ENCODE assay signal across 10 cellular contexts in genomic region chr3:124772081-124772831, GRCh38. TPM values are rescaled to one million over a fixed set of nuclear protein-coding genes. Genes with fewer than 3 reads are reported as not detected.
A peak's percentile ranks its signal among the peaks of the same experiment; 100 is the strongest.
DNase-seq lines count a peak whose midpoint lies in the region; ATAC-seq, FAIRE-seq and TF ChIP-seq lines count a peak whose summit lies in the region.
"Had no signal": no experiment of that assay in that cellular context is flagged by ENCODE, and none has a peak within 500 bp of the region (broad histone marks: within the 10 kb centered on the region; RNA-seq: fewer than 3 reads in every experiment).

No MANE protein-coding gene starts in this region.

- H3K4me3 ChIP-seq in BLaER1 (no peak overlapping the region), endothelial cell of umbilical vein (replicated peaks in 1 of 3; ENCODE audit: insufficient read depth in 1 of 3, low read depth in 1 of 3, low read length in 3 of 3) (no peak overlapping the region)
- H3K4me3 ChIP-seq in CD4-positive, alpha-beta memory T cell (ENCODE audit: low read length in 2 of 2): no peak overlapping the region
- H3K4me3 ChIP-seq in CD8-positive, alpha-beta memory T cell (ENCODE audit: low read length): no peak overlapping the region

- H3K36me3 ChIP-seq in BLaER1: no peaks in the 10 kb centered on the region
- peaks cover 0 to 2% of the 10 kb centered on the region in 2 experiments for H3K36me3 ChIP-seq in endothelial cell of umbilical vein (ENCODE audit: control insufficient read depth in 2 of 2, extremely low read depth in 1 of 2, insufficient read depth in 2 of 2, low read length in 2 of 2)
- no peaks in the 10 kb centered on the region for H3K36me3 ChIP-seq in CD4-positive, alpha-beta memory T cell (ENCODE audit: insufficient read depth, low read length)
- H3K36me3 ChIP-seq in CD8-positive, alpha-beta memory T cell (ENCODE audit: insufficient read depth, low read length): no peaks in the 10 kb centered on the region

- H2AFZ ChIP-seq in endothelial cell of umbilical vein (ENCODE audit: low read depth, low read length): no peak overlapping the region

- dilution Hi-C loops in endothelial cell of umbilical vein (cut with MboI; ENCODE audit: extremely low pct_ligation_motif_present, low sequenced_read_pairs): loop anchor here (25.0 kb wide), 1 partner anchor 115 kb away; the partner anchor contains the start of gene ITGB5

- FAIRE-seq in endothelial cell of umbilical vein (lab: Jason Lieb, UNC): peak; percentile 100

- H3K4me2 ChIP-seq in BLaER1 (peak overlapping the region; percentile 30), endothelial cell of umbilical vein (ENCODE audit: insufficient read depth, low read length) (peak overlapping the region; percentile 39)

- H3K27ac Mint-ChIP-seq in nephron (peak overlapping the region; percentile 69 to 91 (median 83)), progenitor cell of endocrine pancreas (no peak overlapping the region)
- H3K27ac Mint-ChIP-seq in CD4-positive, alpha-beta memory T cell: no peak overlapping the region
- H3K27ac Mint-ChIP-seq in CD8-positive, alpha-beta memory T cell: peak overlapping the region in 1 of 8 donors; percentile 6
- H3K27ac Mint-ChIP-seq: IgD-negative memory B cell had no signal

- BruUV-seq in endothelial cell of umbilical vein (replicated peaks; lab: Mats Ljungman, UMichigan): no TSS peak

- no peaks in the 10 kb centered on the region for H3K79me2 ChIP-seq in endothelial cell of umbilical vein (ENCODE audit: control insufficient read depth, insufficient read depth, low read length)

- ATAC-seq in HG02642 (IDR thresholded peaks at IDR 0.05; ENCODE audit: poor library complexity, unreplicated experiment): no peak

- H3K27ac ChIP-seq in BLaER1 (no peak overlapping the region), endothelial cell of umbilical vein (ENCODE audit: insufficient read depth, low read depth, low read length) (peak overlapping the region; percentile 70)
- no peak overlapping the region for H3K27ac ChIP-seq in CD4-positive, alpha-beta memory T cell (ENCODE audit: low read depth, low read length)
- no peak overlapping the region for H3K27ac ChIP-seq in CD8-positive, alpha-beta memory T cell (ENCODE audit: low read depth, low read length)

- H3K27me3 Mint-ChIP-seq in nephron (ENCODE audit: low read depth) (no peaks in the 10 kb centered on the region), progenitor cell of endocrine pancreas (no peaks in the 10 kb centered on the region)
- H3K27me3 Mint-ChIP-seq in CD4-positive, alpha-beta memory T cell: peaks cover 6 to 15% of the 10 kb centered on the region in 2 donors
- peaks cover 13 to 47% of the 10 kb centered on the region in 2 donors for H3K27me3 Mint-ChIP-seq in CD8-positive, alpha-beta memory T cell

- H4K20me1 ChIP-seq in BLaER1 (no peaks in the 10 kb centered on the region), endothelial cell of umbilical vein (replicated peaks; ENCODE audit: control insufficient read depth, extremely low read depth, insufficient read depth, low read length) (no peaks in the 10 kb centered on the region)

- no peak overlapping the region for H3K9ac ChIP-seq in BLaER1
- H3K9ac ChIP-seq in endothelial cell of umbilical vein (replicated peaks; ENCODE audit: extremely low read depth, insufficient read depth, low read length): peak overlapping the region; percentile 48

- H3K9me3 ChIP-seq in BLaER1 (no peaks in the 10 kb centered on the region), endothelial cell of umbilical vein (replicated peaks; ENCODE audit: control insufficient read depth, insufficient read depth, low read length) (no peaks in the 10 kb centered on the region)
- no peaks in the 10 kb centered on the region for H3K9me3 ChIP-seq in CD4-positive, alpha-beta memory T cell (ENCODE audit: control insufficient read depth in 1 of 2, low read length in 2 of 2)
- no peaks in the 10 kb centered on the region for H3K9me3 ChIP-seq in CD8-positive, alpha-beta memory T cell (ENCODE audit: low read length)

- H3K9me3 Mint-ChIP-seq in nephron (no peaks in the 10 kb centered on the region), progenitor cell of endocrine pancreas (ENCODE audit: low read depth) (no peaks in the 10 kb centered on the region)
- H3K9me3 Mint-ChIP-seq in CD4-positive, alpha-beta memory T cell: no peaks in the 10 kb centered on the region
- H3K9me3 Mint-ChIP-seq in CD8-positive, alpha-beta memory T cell: no peaks in the 10 kb centered on the region

- intact Hi-C loops in endothelial cell of umbilical vein (cut with micrococcal nuclease): loop anchor here (1.0 to 10.0 kb wide), 5 partner anchors 63 to 283 kb away; partner anchors contain the start of genes HEG1 and ITGB5
- intact Hi-C loops in CD4-positive, alpha-beta memory T cell (cut with micrococcal nuclease): no loop called here

- peak; percentile 81 for TF ChIP-seq POLR2A in endothelial cell of umbilical vein (IDR thresholded peaks at IDR 0.05; ENCODE audit: low read depth, low read length)

- peaks cover 31% of the 10 kb centered on the region for H3K27me3 ChIP-seq in BLaER1
- H3K27me3 ChIP-seq in endothelial cell of umbilical vein (ENCODE audit: control insufficient read depth in 2 of 2, insufficient read depth in 2 of 2, low read length in 2 of 2): no peaks in the 10 kb centered on the region
- peaks cover 4% of the 10 kb centered on the region for H3K27me3 ChIP-seq in CD4-positive, alpha-beta memory T cell (ENCODE audit: insufficient read depth, low read length)
- no peaks in the 10 kb centered on the region for H3K27me3 ChIP-seq in CD8-positive, alpha-beta memory T cell (ENCODE audit: insufficient read depth, low read length, poor library complexity, severe bottlenecking)

- H3K4me3 Mint-ChIP-seq in nephron (peak overlapping the region; percentile 6 to 62 (median 47)), progenitor cell of endocrine pancreas (ENCODE audit: low read depth) (no peak overlapping the region)
- H3K4me3 Mint-ChIP-seq in CD4-positive, alpha-beta memory T cell: no peak overlapping the region
- no peak overlapping the region for H3K4me3 Mint-ChIP-seq in CD8-positive, alpha-beta memory T cell
- H3K4me3 Mint-ChIP-seq: IgD-negative memory B cell had no signal

- no peaks in the 10 kb centered on the region for H3K36me3 Mint-ChIP-seq in nephron (ENCODE audit: low read depth)
- H3K36me3 Mint-ChIP-seq in progenitor cell of endocrine pancreas (ENCODE audit: insufficient read depth): peaks cover 11% of the 10 kb centered on the region
- H3K36me3 Mint-ChIP-seq in CD4-positive, alpha-beta memory T cell: no peaks in the 10 kb centered on the region
- H3K36me3 Mint-ChIP-seq in CD8-positive, alpha-beta memory T cell: no peaks in the 10 kb centered on the region

- TF ChIP-seq CTCF in endothelial cell of umbilical vein (IDR thresholded peaks at IDR 0.05; ENCODE audit: extremely low read depth in 1 of 2, insufficient read depth in 1 of 2, low read depth in 1 of 2, low read length in 2 of 2) (no peak), nephron (IDR thresholded peaks at IDR 0.05; ENCODE audit: unreplicated experiment in 3 of 3) (no peak), progenitor cell of endocrine pancreas (IDR thresholded peaks at IDR 0.05; ENCODE audit: unreplicated experiment) (no peak)

- peaks cover 9% of the 10 kb centered on the region for H3K4me1 ChIP-seq in BLaER1
- peaks cover 53% of the 10 kb centered on the region for H3K4me1 ChIP-seq in endothelial cell of umbilical vein (ENCODE audit: control insufficient read depth, extremely low read depth, insufficient read depth, low read length)
- H3K4me1 ChIP-seq in CD4-positive, alpha-beta memory T cell (ENCODE audit: insufficient read depth, low read length): no peaks in the 10 kb centered on the region
- H3K4me1 ChIP-seq in CD8-positive, alpha-beta memory T cell (ENCODE audit: insufficient read depth, low read length): no peaks in the 10 kb centered on the region

- DNase-seq in NCI-H82 (lab: John Stamatoyannopoulos, UW) (peak; percentile 65), endothelial cell of umbilical vein (ENCODE audit: low read depth, low spot score) (peak; percentile 100), progenitor cell of endocrine pancreas (ENCODE audit: low spot score, unreplicated experiment) (no peak)
- no peak for DNase-seq in CD4-positive, alpha-beta memory T cell
- DNase-seq in CD8-positive, alpha-beta memory T cell: no peak
- DNase-seq: GF-D8 had no signal

- CTCF ChIA-PET in endothelial cell of umbilical vein (lab: Charles Lee): interaction anchor here (0.7 to 4.8 kb wide), 12 partner anchors 10 to 836 kb away, joined by 3 to 54 read pairs (median 4); partner anchors contain the start of gene ITGB5
- CTCF ChIA-PET in CD4-positive, alpha-beta memory T cell (lab: Charles Lee; ENCODE audit: partially characterized antibody): interaction anchor here (3.1 to 4.1 kb wide), 2 partner anchors 11 to 129 kb away, joined by 28 to 30 read pairs; no protein-coding TSS in a partner anchor
- CTCF ChIA-PET in CD8-positive, alpha-beta memory T cell (lab: Charles Lee): interaction anchor here (1.2 to 1.6 kb wide), 3 partner anchors 9 to 12 kb away, joined by 3 to 9 read pairs (median 5); no protein-coding TSS in a partner anchor

- POLR2A ChIA-PET in endothelial cell of umbilical vein (lab: Charles Lee): no interaction called here
- POLR2A ChIA-PET in CD4-positive, alpha-beta memory T cell (lab: Charles Lee; ENCODE audit: partially characterized antibody): no interaction called here
- POLR2A ChIA-PET in CD8-positive, alpha-beta memory T cell (lab: Charles Lee): interaction anchor here (0.7 kb wide), 1 partner anchor 129 kb away, joined by 5 read pairs; no protein-coding TSS in a partner anchor

- H3K9me1 ChIP-seq in endothelial cell of umbilical vein (replicated peaks; ENCODE audit: control insufficient read depth, extremely low read depth, insufficient read depth, low read length): no peaks in the 10 kb centered on the region

- H3K4me1 Mint-ChIP-seq in nephron (peaks cover 73% of the 10 kb centered on the region), progenitor cell of endocrine pancreas (ENCODE audit: low read depth) (no peaks in the 10 kb centered on the region)
- H3K4me1 Mint-ChIP-seq in CD4-positive, alpha-beta memory T cell: no peaks in the 10 kb centered on the region
- H3K4me1 Mint-ChIP-seq in CD8-positive, alpha-beta memory T cell: no peaks in the 10 kb centered on the region

RNA-seq across cellular contexts. Expression of gene UMPS, which starts 42.0 kb away (rescaled TPM):
- total RNA-seq in endothelial cell of umbilical vein: 41.9 and 50.2 TPM in 2 replicates
- 21.5 and 38.6 TPM in 2 replicates for polyA plus RNA-seq in endothelial cell of umbilical vein
- polyA plus RNA-seq in endothelial cell of umbilical vein (2011; cell fraction: cytosol; rRNA removed): 32.4 and 35.7 TPM in 2 replicates
- 19.1 and 27.0 TPM in 2 replicates for polyA plus RNA-seq in endothelial cell of umbilical vein (2011; cell fraction: nucleus; rRNA removed)
- polyA plus RNA-seq in endothelial cell of umbilical vein (2012): 29.0 and 36.5 TPM in 2 replicates
- 21.2 and 22.3 TPM in 2 replicates for polyA minus RNA-seq in endothelial cell of umbilical vein
- 118 TPM for polyA minus RNA-seq in endothelial cell of umbilical vein (2011; cell fraction: cytosol; rRNA and poly(A)+ RNA removed)
- polyA minus RNA-seq in endothelial cell of umbilical vein (2011; cell fraction: nucleus; rRNA and poly(A)+ RNA removed): 6.8 and 10.1 TPM in 2 replicates
- total RNA-seq in progenitor cell of endocrine pancreas: 49.0 and 50.3 TPM in 2 replicates
- 10 to 100 TPM; 25.5 to 31.5 TPM for total RNA-seq in CD4-positive, alpha-beta memory T cell
- polyA plus RNA-seq in CD4-positive, alpha-beta memory T cell: 10 to 100 TPM; 18.4 to 33.2 TPM
- total RNA-seq in CD8-positive, alpha-beta memory T cell: 10 to 100 TPM; 65.2 to 74.1 TPM
- 26.4 TPM for polyA plus RNA-seq in CD8-positive, alpha-beta memory T cell

Comparison
In these comparisons a context has a peak if more than half of its experiments do, and no peak if none do; other contexts are left out.
1. DNase-seq: peak in NCI-H82 (single experiment) and endothelial cell of umbilical vein (single experiment); none in progenitor cell of endocrine pancreas (single experiment), CD4-positive, alpha-beta memory T cell (0 of 5) and CD8-positive, alpha-beta memory T cell (0 of 5).
2. H3K27ac Mint-ChIP-seq: peak in nephron (3 of 3); none in progenitor cell of endocrine pancreas (single experiment) and CD4-positive, alpha-beta memory T cell (0 of 7).
3. H3K4me3 Mint-ChIP-seq: peak in nephron (3 of 3); none in progenitor cell of endocrine pancreas (single experiment), CD4-positive, alpha-beta memory T cell (0 of 8) and CD8-positive, alpha-beta memory T cell (0 of 7).